ENCODE assay signal across 7 cellular contexts in the genomic region with DNA sequence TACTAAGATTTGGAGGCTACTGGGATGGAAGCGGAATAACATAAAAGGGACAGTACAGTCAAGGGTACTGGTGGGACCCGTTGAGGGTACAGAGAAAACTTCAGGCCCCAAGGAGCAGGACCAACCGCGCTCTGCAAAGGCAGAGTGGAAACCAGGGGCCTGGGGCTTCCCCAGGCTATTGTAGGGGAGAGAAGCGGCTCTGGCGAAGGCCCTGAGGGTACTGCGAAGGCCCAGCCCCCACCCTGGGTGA. TPM values are rescaled to one million over a fixed set of nuclear protein-coding genes. Genes with fewer than 3 reads are reported as not detected.
A peak's percentile ranks its signal among the peaks of the same experiment; 100 is the strongest.
DNase-seq lines count a peak whose midpoint lies in the region; ATAC-seq and TF ChIP-seq lines count a peak whose summit lies in the region.
"Had no signal": no experiment of that assay in that cellular context is flagged by ENCODE, and none has a peak within 500 bp of the region (broad histone marks: within the 10 kb centered on the region; RNA-seq: fewer than 3 reads in every experiment).

No MANE protein-coding gene starts in this region.

- ATAC-seq in CD8-positive, alpha-beta T cell = no peak
- ATAC-seq in HG03378 (IDR thresholded peaks at IDR 0.05; ENCODE audit: unreplicated experiment) = no peak

- no peaks in the 10 kb centered on the region for H3K36me3 ChIP-seq in CD8-positive, alpha-beta T cell (ENCODE audit: insufficient read depth, low read length)
- H3K36me3 ChIP-seq in ascending aorta (peaks cover 41 to 52% of the 10 kb centered on the region in 2 donors), muscle layer of colon (ENCODE audit: insufficient read depth, low read length) (peaks cover 50% of the 10 kb centered on the region)

- no peak overlapping the region for H3K27ac Mint-ChIP-seq in CD8-positive, alpha-beta T cell

- TF ChIP-seq CTCF in CD8-positive, alpha-beta T cell (IDR thresholded peaks at IDR 0.05) = no peak
- TF ChIP-seq CTCF in ascending aorta (IDR thresholded peaks at IDR 0.05) = no peak

- intact Hi-C loops in CD8-positive, alpha-beta T cell (cut with DNase I, micrococcal nuclease) = no loop called here
- intact Hi-C loops in ascending aorta (cut with DNase I) = loop anchor here (2.0 kb wide), 1 partner anchor 84 kb away; a partner anchor contains a TSS

- H3K27me3 ChIP-seq in CD8-positive, alpha-beta T cell (ENCODE audit: insufficient read depth, low read length) = no peaks in the 10 kb centered on the region
- H3K27me3 ChIP-seq in ascending aorta (no peaks in the 10 kb centered on the region), muscle layer of colon (ENCODE audit: control insufficient read depth in 1 of 2, insufficient read depth in 2 of 2, low read length in 2 of 2) (no peaks in the 10 kb centered on the region)

- no peak for DNase-seq in CD8-positive, alpha-beta T cell
- DNase-seq in ascending aorta (ENCODE audit: low spot score in 2 of 2) (no peak), SHP77 treated with DMSO at 0.1 percent for 48 hours (lab: John Stamatoyannopoulos, UW) (no peak), NCI-H2029 (lab: John Stamatoyannopoulos, UW) (no peak)
- DNase-seq: stimulated activated CD4-positive, alpha-beta T cell treated with anti-CD3 and anti-CD28 coated beads, Interleukin-4, amount 100 ng/mL, for 4 hours had no signal

- no peaks in the 10 kb centered on the region for H3K9me3 Mint-ChIP-seq in CD8-positive, alpha-beta T cell

- H3K27me3 Mint-ChIP-seq in CD8-positive, alpha-beta T cell (ENCODE audit: low read depth) = no peaks in the 10 kb centered on the region

- no peak overlapping the region for H3K27ac ChIP-seq in CD8-positive, alpha-beta T cell (ENCODE audit: low read depth, low read length)
- peak overlapping the region; percentile 93 to 97 for H3K27ac ChIP-seq in ascending aorta
- peak overlapping the region; percentile 98 for H3K27ac ChIP-seq in muscle layer of colon (ENCODE audit: low read depth, low read length)

- no peak overlapping the region for H3K4me3 ChIP-seq in CD8-positive, alpha-beta T cell (ENCODE audit: low read depth, low read length)
- H3K4me3 ChIP-seq in ascending aorta (peak overlapping the region; percentile 83 to 93), muscle layer of colon (ENCODE audit: low read depth in 1 of 2, low read length in 2 of 2) (peak overlapping the region; percentile 75 to 99)

- peaks cover 2% of the 10 kb centered on the region for H3K36me3 Mint-ChIP-seq in CD8-positive, alpha-beta T cell

- CTCF ChIA-PET in CD8-positive, alpha-beta T cell (lab: Charles Lee) = interaction anchor here (11.4 to 14.5 kb wide), 2 partner anchors 30 to 75 kb away, joined by 147 to 193 read pairs; a partner anchor contains a TSS

- no peaks in the 10 kb centered on the region for H3K9me3 ChIP-seq in CD8-positive, alpha-beta T cell (ENCODE audit: low read length)
- no peaks in the 10 kb centered on the region for H3K9me3 ChIP-seq in ascending aorta
- no peaks in the 10 kb centered on the region for H3K9me3 ChIP-seq in muscle layer of colon (ENCODE audit: low read length)

- peak overlapping the region; percentile 95 for H3K9ac ChIP-seq in muscle layer of colon (ENCODE audit: low read length)

- H3K4me3 Mint-ChIP-seq in CD8-positive, alpha-beta T cell = peak overlapping the region; percentile 63

- peaks cover 13% of the 10 kb centered on the region for H3K4me1 Mint-ChIP-seq in CD8-positive, alpha-beta T cell (ENCODE audit: low read depth)

- POLR2A ChIA-PET in CD8-positive, alpha-beta T cell (lab: Charles Lee) = interaction anchor here (1.2 to 1.6 kb wide), 2 partner anchors 42 to 43 kb away, joined by 3 read pairs; a partner anchor contains a TSS

- H3K4me1 ChIP-seq in CD8-positive, alpha-beta T cell (ENCODE audit: insufficient read depth, low read length) = peaks cover 9% of the 10 kb centered on the region
- H3K4me1 ChIP-seq in ascending aorta (peaks cover 9 to 29% of the 10 kb centered on the region in 2 donors), muscle layer of colon (ENCODE audit: insufficient read depth, low read length) (peaks cover 27% of the 10 kb centered on the region)

RNA-seq across cellular contexts. Expression of a gene that starts 0.4 kb away (rescaled TPM):
- total RNA-seq in CD8-positive, alpha-beta T cell = 10 to 100 TPM; 41.5 to 44.7 TPM
- total RNA-seq in ascending aorta = 1,923 TPM

RNA-seq across cellular contexts. Expression of a gene that starts 15.5 kb away (rescaled TPM):
- total RNA-seq in CD8-positive, alpha-beta T cell = not detected
- 3.9 TPM for total RNA-seq in ascending aorta

RNA-seq across cellular contexts. Expression of a gene that starts 24.3 kb away (rescaled TPM):
- total RNA-seq in CD8-positive, alpha-beta T cell = under 1 TPM; 0.25 to 0.35 TPM
- total RNA-seq in ascending aorta = 1.1 TPM

RNA-seq across cellular contexts. Expression of a gene that starts 31.2 kb away (rescaled TPM):
- 1 to 10 TPM; 7.4 to 9.1 TPM for total RNA-seq in CD8-positive, alpha-beta T cell
- 67.6 TPM for total RNA-seq in ascending aorta

RNA-seq across cellular contexts. Expression of a gene that starts 31.5 kb away (rescaled TPM):
- over 10,000 TPM; 22,073 to 26,359 TPM for total RNA-seq in CD8-positive, alpha-beta T cell
- 17,070 TPM for total RNA-seq in ascending aorta

Comparison
In these comparisons a context has a peak if more than half of its experiments do, and no peak if none do; other contexts are left out.
1. RNA of a gene that starts 0.4 kb away (total RNA-seq): 1,923 TPM in ascending aorta (single experiment); 41.5 to 44.7 TPM in CD8-positive, alpha-beta T cell; every median in the first group is over 10 times any median in the second.